8 cellular contexts compared by ENCODE assay signal in the genomic region with DNA sequence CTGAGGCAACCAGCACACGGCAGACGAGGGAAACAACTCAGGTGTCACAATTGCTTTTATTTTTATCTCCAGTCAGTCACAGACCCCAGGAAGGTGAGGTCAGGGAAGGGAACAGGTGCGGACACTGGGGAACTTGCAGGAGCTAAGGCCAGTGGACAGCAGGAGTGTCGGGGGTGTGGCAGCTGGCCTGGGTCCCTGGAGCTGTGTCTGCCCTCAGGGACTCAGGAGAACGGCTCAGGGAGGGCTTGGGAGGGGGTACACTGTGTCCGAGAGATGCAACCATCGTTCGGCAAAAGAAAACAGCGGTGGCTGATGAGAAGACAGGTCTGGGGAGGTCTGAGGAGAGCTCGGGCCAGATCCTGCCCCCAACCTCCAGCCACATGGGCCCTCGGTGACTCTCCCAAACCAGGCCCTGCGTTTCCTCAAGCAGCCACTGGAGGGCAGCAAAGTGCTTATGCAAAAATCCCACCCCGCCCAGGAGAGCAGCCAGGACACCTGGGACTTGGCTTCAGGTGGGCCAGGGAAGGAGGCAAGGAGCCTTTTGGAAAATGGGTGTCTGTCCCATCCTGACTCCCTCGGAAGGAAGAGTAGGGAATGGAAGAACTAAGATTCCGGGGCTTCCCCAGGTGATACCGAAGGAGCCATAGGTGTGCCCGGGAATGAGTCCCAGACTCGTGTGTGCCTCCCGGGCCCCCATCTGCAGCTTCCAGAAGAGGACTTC. TPM values are rescaled to one million over a fixed set of nuclear protein-coding genes. Genes with fewer than 3 reads are reported as not detected.
DNase-seq lines count a peak whose midpoint lies in the region; ATAC-seq, FAIRE-seq and TF ChIP-seq lines count a peak whose summit lies in the region.

No MANE protein-coding gene starts in this region.

- H3K4me3 ChIP-seq in BJ (ENCODE audit: low read depth, low read length) (no peak overlapping the region), epithelial cell of proximal tubule (ENCODE audit: low read depth, low read length) (no peak overlapping the region)

- no peaks in the 10 kb centered on the region for H3K36me3 ChIP-seq in BJ (ENCODE audit: control insufficient read depth, insufficient read depth, low read length)

- no peak for DNase-seq in BJ (ENCODE audit: low read depth)
- DNase-seq in H54 (ENCODE audit: insufficient read length, low spot score) = peak; percentile 89
- DNase-seq in NK-92 (lab: John Stamatoyannopoulos, UW; ENCODE audit: unreplicated experiment) = peak; percentile 3
- peak; percentile 93 for DNase-seq in activated CD8-positive, alpha-beta memory T cell treated with anti-CD3 and anti-CD28 coated beads, Interleukin-2, amount 50 U/mL, for 48 hours
- no peak for DNase-seq in epithelial cell of proximal tubule (ENCODE audit: low read depth)
- DNase-seq in naive B cell = peak; percentile 62

- POLR2A ChIA-PET in BJ (lab: Charles Lee) = no interaction called here

- H3K9me3 Mint-ChIP-seq in naive B cell = no peaks in the 10 kb centered on the region
- H3K9me3 Mint-ChIP-seq in stimulated activated memory B cell treated with anti-CD40 and anti-IgM and Interleukin-4, amounts not matched to agents 10 μg/mL and 1 μg/mL and 100 μg/mL, for 72 hours = no peaks in the 10 kb centered on the region

- peaks cover 0 to 5% (median 3%) of the 10 kb centered on the region in 3 donors for H3K4me1 Mint-ChIP-seq in naive B cell
- H3K4me1 Mint-ChIP-seq in stimulated activated memory B cell treated with anti-CD40 and anti-IgM and Interleukin-4, amounts not matched to agents 10 μg/mL and 1 μg/mL and 100 μg/mL, for 72 hours = peaks cover 10% of the 10 kb centered on the region

- CTCF ChIA-PET in BJ (lab: Yijun Ruan, JAX) = interaction anchor here (0.6 to 6.8 kb wide), 36 partner anchors 9 to 208 kb away, joined by 3 to 91 read pairs (median 5); partner anchors contain the start of genes BCDIN3D and NCKAP5L

- H3K27ac Mint-ChIP-seq in naive B cell = peak overlapping the region in 3 of 6 donors; percentile 33 to 81 (median 69)
- H3K27ac Mint-ChIP-seq in stimulated activated memory B cell treated with anti-CD40 and anti-IgM and Interleukin-4, amounts not matched to agents 10 μg/mL and 1 μg/mL and 100 μg/mL, for 72 hours = no peak overlapping the region

- no peaks in the 10 kb centered on the region for H3K36me3 Mint-ChIP-seq in naive B cell
- no peaks in the 10 kb centered on the region for H3K36me3 Mint-ChIP-seq in stimulated activated memory B cell treated with anti-CD40 and anti-IgM and Interleukin-4, amounts not matched to agents 10 μg/mL and 1 μg/mL and 100 μg/mL, for 72 hours

- no peak for FAIRE-seq in H54 (lab: Jason Lieb, UNC)

- ATAC-seq in naive B cell (ENCODE audit: low read depth in 2 of 2) = peak; percentile 61 to 86
- ATAC-seq in stimulated activated memory B cell treated with anti-CD40 and anti-IgM and Interleukin-4, amounts not matched to agents 10 μg/mL and 1 μg/mL and 100 μg/mL, for 72 hours = peak; percentile 66
- ATAC-seq in GM21576 (IDR thresholded peaks at IDR 0.05; ENCODE audit: unreplicated experiment) = no peak

- H3K27me3 ChIP-seq in BJ (ENCODE audit: control insufficient read depth, insufficient read depth, low read length) = peaks cover 4% of the 10 kb centered on the region; the same call in 1 of the 2 replicates

- no peak for TF ChIP-seq POLR2A in H54 (IDR thresholded peaks at IDR 0.05; ENCODE audit: low read depth, low read length)

- TF ChIP-seq CTCF in BJ (IDR thresholded peaks at IDR 0.05; ENCODE audit: insufficient read depth, low read depth, low read length) (peak; percentile 97), epithelial cell of proximal tubule (conservative IDR thresholded peaks at IDR 0.05; ENCODE audit: low read depth, low read length) (peak; percentile 97)

- peaks cover 0 to 36% (median 23%) of the 10 kb centered on the region in 3 donors for H3K27me3 Mint-ChIP-seq in naive B cell
- peaks cover 26% of the 10 kb centered on the region for H3K27me3 Mint-ChIP-seq in stimulated activated memory B cell treated with anti-CD40 and anti-IgM and Interleukin-4, amounts not matched to agents 10 μg/mL and 1 μg/mL and 100 μg/mL, for 72 hours

- no peak overlapping the region for H3K4me3 Mint-ChIP-seq in naive B cell
- no peak overlapping the region for H3K4me3 Mint-ChIP-seq in stimulated activated memory B cell treated with anti-CD40 and anti-IgM and Interleukin-4, amounts not matched to agents 10 μg/mL and 1 μg/mL and 100 μg/mL, for 72 hours

RNA-seq across cellular contexts. Expression of gene BCDIN3D, which starts 24.1 kb away (rescaled TPM):
- 2.6 and 3.5 TPM in 2 replicates for polyA plus RNA-seq in BJ (2011; rRNA removed)
- 1.6 and 2.5 TPM in 2 replicates for polyA minus RNA-seq in BJ (2011; rRNA and poly(A)+ RNA removed)
- total RNA-seq in epithelial cell of proximal tubule = 1.7 and 7.1 TPM in 2 replicates
- polyA plus RNA-seq in naive B cell (ENCODE audit: low read depth in 6 of 6) = 10 to 100 TPM in 1 of 6 donors, 1 to 10 TPM in 5; 7.2 to 10.7 (median 9.0) TPM

RNA-seq across cellular contexts. Expression of gene FAIM2, which starts 36.7 kb away (rescaled TPM):
- polyA plus RNA-seq in BJ (2011; rRNA removed) = 1.4 and 3.6 TPM in 2 replicates
- 1.5 and 3.5 TPM in 2 replicates for polyA minus RNA-seq in BJ (2011; rRNA and poly(A)+ RNA removed)
- total RNA-seq in epithelial cell of proximal tubule = not detected in 2 replicates
- polyA plus RNA-seq in naive B cell (ENCODE audit: low read depth in 6 of 6) = not detected

RNA-seq across cellular contexts. Expression of gene NCKAP5L, which starts 38.8 kb away (rescaled TPM):
- polyA plus RNA-seq in BJ (2011; rRNA removed) = 7.3 and 13.2 TPM in 2 replicates
- polyA minus RNA-seq in BJ (2011; rRNA and poly(A)+ RNA removed) = 16.9 and 19.7 TPM in 2 replicates
- total RNA-seq in epithelial cell of proximal tubule = 8.4 and 14.6 TPM in 2 replicates
- 1 to 10 TPM in 3 of 6 donors, under 1 TPM in 2, not detected in 1; 0.70 to 4.0 (median 1.2) TPM for polyA plus RNA-seq in naive B cell (ENCODE audit: low read depth in 6 of 6)

Comparison
In these comparisons a context has a peak if more than half of its experiments do, and no peak if none do; other contexts are left out.
1. DNase-seq: peak in H54 (single experiment), NK-92 (single experiment), activated CD8-positive, alpha-beta memory T cell treated with anti-CD3 and anti-CD28 coated beads, Interleukin-2, amount 50 U/mL, for 48 hours (single experiment) and naive B cell (single experiment); none in BJ (single experiment) and epithelial cell of proximal tubule (single experiment).